ENCODE assay signal across 8 cellular contexts in genomic region chr3:194141415-194142155, GRCh38. TPM values are rescaled to one million over a fixed set of nuclear protein-coding genes. Genes with fewer than 3 reads are reported as not detected.
DNase-seq lines count a peak whose midpoint lies in the region; ATAC-seq and TF ChIP-seq lines count a peak whose summit lies in the region.

No MANE protein-coding gene starts in this region.

- peaks cover 7% of the 10 kb centered on the region for H3K36me3 Mint-ChIP-seq in mesothelial cell of epicardium

- H3K4me1 ChIP-seq in ACC112 (ENCODE audit: control insufficient read depth, insufficient read depth, low read length, unreplicated experiment), result peaks cover 20% of the 10 kb centered on the region

- H2AFZ ChIP-seq in ACC112 (ENCODE audit: low read length, unreplicated experiment), result peak overlapping the region; percentile 89

- peak overlapping the region; percentile 78 for H3K4me3 ChIP-seq in ACC112 (ENCODE audit: low read depth, low read length)

- H3K79me2 ChIP-seq in ACC112 (ENCODE audit: control insufficient read depth, insufficient read depth, low read length, unreplicated experiment), result no peaks in the 10 kb centered on the region

- ATAC-seq in GM18867 (IDR thresholded peaks at IDR 0.05; ENCODE audit: unreplicated experiment) (peak; percentile 52), HG03342 (IDR thresholded peaks at IDR 0.05; ENCODE audit: unreplicated experiment) (peak; percentile 52)

- H3K9me3 Mint-ChIP-seq in mesothelial cell of epicardium, result no peaks in the 10 kb centered on the region

- DNase-seq in NCI-H748 treated with DMSO at 0.1 percent for 48 hours (lab: John Stamatoyannopoulos, UW), result peak; percentile 60
- DNase-seq in activated T-cell treated with anti-CD3 and anti-CD28 coated beads for 24 hours (ENCODE audit: low read depth), result peak; percentile 55
- DNase-seq in epidermal melanocyte (ENCODE audit: insufficient read length, low spot score), result peak; percentile 92
- peak; percentile 87 to 92 for DNase-seq in mesothelial cell of epicardium (ENCODE audit: low spot score in 2 of 2, unreplicated experiment in 2 of 2)
- peak; percentile 55 for DNase-seq in stimulated activated CD8-positive, alpha-beta memory T cell treated with anti-CD3 and anti-CD28 coated beads, Interleukin-4, amount 100 ng/mL, for 24 hours (ENCODE audit: low read depth)

- H3K4me1 Mint-ChIP-seq in mesothelial cell of epicardium, result peaks cover 53% of the 10 kb centered on the region

- H3K27me3 Mint-ChIP-seq in mesothelial cell of epicardium (ENCODE audit: low read depth), result no peaks in the 10 kb centered on the region

- H3K4me3 Mint-ChIP-seq in mesothelial cell of epicardium, result peak overlapping the region; percentile 5

- H3K27ac Mint-ChIP-seq in mesothelial cell of epicardium, result peak overlapping the region; percentile 93

- no peak for TF ChIP-seq CTCF in mesothelial cell of epicardium (IDR thresholded peaks at IDR 0.05; ENCODE audit: unreplicated experiment)

- peak overlapping the region; percentile 98 for H3K27ac ChIP-seq in ACC112 (ENCODE audit: low read depth, low read length)

- no peaks in the 10 kb centered on the region for H3K36me3 ChIP-seq in ACC112 (ENCODE audit: insufficient read depth, low read length)

- H3K27me3 ChIP-seq in ACC112 (ENCODE audit: insufficient read depth, low read length), result no peaks in the 10 kb centered on the region

RNA-seq across cellular contexts. Expression of gene HES1, which starts 5.6 kb away (rescaled TPM):
- 99.9 to 108 TPM (median 104 TPM) in 3 replicates for total RNA-seq in mesothelial cell of epicardium

Comparison
In these comparisons a context has a peak if more than half of its experiments do, and no peak if none do; other contexts are left out.
1. Peak in every context shown above with its lines: DNase-seq, ATAC-seq, H3K4me3 ChIP-seq and H3K27ac ChIP-seq.